Comparison of ENCODE assay signal across 8 cellular contexts in genomic region chr2:207149253-207150213, GRCh38. TPM values are rescaled to one million over a fixed set of nuclear protein-coding genes. Genes with fewer than 3 reads are reported as not detected.
DNase-seq lines count a peak whose midpoint lies in the region; ATAC-seq and TF ChIP-seq lines count a peak whose summit lies in the region.

No MANE protein-coding gene starts in this region.

- intact Hi-C loops in right lobe of liver (cut with DNase I), result no loop called here

- H3K27me3 ChIP-seq in right lobe of liver, result no peaks in the 10 kb centered on the region
- no peaks in the 10 kb centered on the region for H3K27me3 ChIP-seq in HAP-1 (ENCODE audit: low read depth)

- H3K4me3 ChIP-seq in right lobe of liver, result no peak overlapping the region
- H3K4me3 ChIP-seq in HAP-1, result no peak overlapping the region

- H3K9me3 ChIP-seq in right lobe of liver, result no peaks in the 10 kb centered on the region
- no peaks in the 10 kb centered on the region for H3K9me3 ChIP-seq in HAP-1

- DNase-seq in right lobe of liver (no peak), DMS79 treated with DMSO at 0.1 percent for 48 hours (lab: John Stamatoyannopoulos, UW) (no peak), medulla oblongata (ENCODE audit: extremely low spot score) (no peak), HAP-1 (ENCODE audit: low spot score in 2 of 2) (no peak)
- DNase-seq in NK-92 treated with Interleukin-12 subunit alpha and Interleukin-12 subunit beta, amount 100 ng/mL, for 24 hours (lab: John Stamatoyannopoulos, UW), result no peak

- no peaks in the 10 kb centered on the region for H3K4me1 ChIP-seq in right lobe of liver
- peaks cover 60% of the 10 kb centered on the region for H3K4me1 ChIP-seq in HAP-1

- H3K36me3 ChIP-seq in right lobe of liver, result no peaks in the 10 kb centered on the region
- H3K36me3 ChIP-seq in HAP-1 (replicated peaks), result peaks cover 2% of the 10 kb centered on the region; the same call in 1 of the 2 replicates

- 27% methylated on average over 2 of the region's 6 CpGs for WGBS in right lobe of liver (ENCODE audit: insufficient coverage, low coverage, low lambda C conversion rate, missing lambda C conversion rate)

- no peak for TF ChIP-seq CTCF in right lobe of liver (IDR thresholded peaks at IDR 0.05)

- in situ Hi-C loops in HAP-1 (cut with MboI; ENCODE audit: low sequenced_read_pairs), result loop anchor here (25.0 kb wide), 1 partner anchor 313 kb away; no protein-coding TSS in a partner anchor

- ATAC-seq in GM18868 (IDR thresholded peaks at IDR 0.05; ENCODE audit: unreplicated experiment), result peak; percentile 86
- peak; percentile 86 for ATAC-seq in HG02678 (IDR thresholded peaks at IDR 0.05; ENCODE audit: unreplicated experiment)
- ATAC-seq in SK-N-SH treated with all-trans-retinoic acid at 6 μM for 48 hours, result peak; percentile 15
- peak in 3 of 4 donors; percentile 39 to 59 (median 52) for ATAC-seq in right lobe of liver

- TF ChIP-seq POLR2A in right lobe of liver (IDR thresholded peaks at IDR 0.05), result no peak

- no peak overlapping the region for H3K27ac ChIP-seq in right lobe of liver

TF ChIP-seq in SK-N-SH treated with all-trans-retinoic acid at 6 μM for 48 hours, 23 proteins besides CTCF, POLR2A, EP300 and RAD21:
- TF ChIP-seq PATZ1 (CRISPR knock-in tag; IDR thresholded peaks at IDR 0.05; ENCODE audit: borderline replicate concordance) (no peak), OSR1 (CRISPR knock-in tag; IDR thresholded peaks at IDR 0.05) (no peak), RARB (CRISPR knock-in tag; IDR thresholded peaks at IDR 0.05) (no peak), ZNF8 (CRISPR knock-in tag; IDR thresholded peaks at IDR 0.05) (no peak), ESRRG (CRISPR knock-in tag; IDR thresholded peaks at IDR 0.05) (no peak), GLIS3 (CRISPR knock-in tag; IDR thresholded peaks at IDR 0.05) (no peak), TCF4 (CRISPR knock-in tag; IDR thresholded peaks at IDR 0.05; ENCODE audit: borderline replicate concordance) (no peak), ZNF70 (CRISPR knock-in tag; IDR thresholded peaks at IDR 0.05) (no peak), TSHZ2 (CRISPR knock-in tag; IDR thresholded peaks at IDR 0.05) (no peak), CSRNP3 (CRISPR knock-in tag; IDR thresholded peaks at IDR 0.05) (no peak)

RNA-seq across cellular contexts. Expression of gene KLF7, which starts 16.2 kb away (rescaled TPM):
- total RNA-seq in right lobe of liver, result 10 to 100 TPM in 3 of 6 experiments, 1 to 10 TPM in 3; 3.3 to 14.2 (median 10.2) TPM

Comparison
In these comparisons a context has a peak if more than half of its experiments do, and no peak if none do; other contexts are left out.
1. ATAC-seq: peak in every context shown above with its lines; median percentile 86 in GM18868; 86 in HG02678; 52 in right lobe of liver; 15 in SK-N-SH treated with all-trans-retinoic acid at 6 μM for 48 hours.